In genomic region chr15:94168250-94168649, GRCh38 we compare ENCODE assay signal across 11 cellular contexts.
A peak's percentile ranks its signal among the peaks of the same experiment; 100 is the strongest.
DNase-seq lines count a peak whose midpoint lies in the region; ATAC-seq, FAIRE-seq and TF ChIP-seq lines count a peak whose summit lies in the region.
"Had no signal": no experiment of that assay in that cellular context is flagged by ENCODE, and none has a peak within 500 bp of the region (broad histone marks: within the 10 kb centered on the region; RNA-seq: fewer than 3 reads in every experiment).

No MANE protein-coding gene starts in this region.

- BruUV-seq in mammary epithelial cell (replicated peaks; lab: Mats Ljungman, UMichigan), result no TSS peak

- peaks cover 17% of the 10 kb centered on the region for H3K27me3 Mint-ChIP-seq in activated T-cell treated with anti-CD3 and anti-CD28 coated beads, Interleukin-2, amount 50 U/mL, for 72 hours (ENCODE audit: low read depth)

- H3K36me3 ChIP-seq in mammary epithelial cell (ENCODE audit: insufficient read depth, low read length) (no peaks in the 10 kb centered on the region), small intestine (ENCODE audit: control insufficient read depth in 2 of 2, insufficient read depth in 2 of 2, low read length in 2 of 2) (no peaks in the 10 kb centered on the region)
- H3K36me3 ChIP-seq: BLaER1 had no signal

- H2AFZ ChIP-seq in mammary epithelial cell (ENCODE audit: low read depth, low read length), result no peak overlapping the region

- WGBS in mammary epithelial cell (ENCODE audit: low coverage, missing lambda C conversion rate), result 79% methylated on average over 8 of the region's 8 CpGs
- WGBS in small intestine, 3 donors, result 83 to 88% (median 85%) methylated on average over 8 of the region's 8 CpGs

- intact Hi-C loops in mammary epithelial cell (cut with micrococcal nuclease) (loop anchor here (10.0 kb wide), 1 partner anchor 407 kb away; no protein-coding TSS in a partner anchor), sciatic nerve (cut with DNase I) (loop anchor here (5.0 kb wide), 1 partner anchor 154 kb away; no protein-coding TSS in a partner anchor)

- CTCF ChIA-PET in mammary epithelial cell (lab: Charles Lee; ENCODE audit: low non-redundant PET), result no interaction called here

- peak; percentile 30 to 50 for TF ChIP-seq CTCF in mammary epithelial cell (conservative IDR thresholded peaks at IDR 0.05 in 1 of 2, IDR thresholded peaks at IDR 0.05 in 1 of 2; ENCODE audit: extremely low read depth in 1 of 2, insufficient read depth in 1 of 2, low read depth in 1 of 2, low read length in 2 of 2)

- H3K4me1 ChIP-seq in mammary epithelial cell (ENCODE audit: insufficient read depth, low read length), result no peaks in the 10 kb centered on the region
- no peaks in the 10 kb centered on the region for H3K4me1 ChIP-seq in small intestine (ENCODE audit: control insufficient read depth in 2 of 2, insufficient read depth in 1 of 2, low read depth in 1 of 2, low read length in 1 of 2)
- H3K4me1 ChIP-seq: BLaER1 had no signal

- no peak overlapping the region for H3K4me3 Mint-ChIP-seq in activated T-cell treated with anti-CD3 and anti-CD28 coated beads, Interleukin-2, amount 50 U/mL, for 72 hours

- no peaks in the 10 kb centered on the region for H3K9me3 ChIP-seq in mammary epithelial cell (replicated peaks; ENCODE audit: insufficient read depth, low read length)
- H3K9me3 ChIP-seq in small intestine (ENCODE audit: control insufficient read depth, low read depth), result no peaks in the 10 kb centered on the region

- H3K27me3 ChIP-seq in mammary epithelial cell (ENCODE audit: insufficient read depth, low read length) (no peaks in the 10 kb centered on the region), small intestine (ENCODE audit: control insufficient read depth in 2 of 2, insufficient read depth in 2 of 2, low read length in 2 of 2) (no peaks in the 10 kb centered on the region)
- H3K27me3 ChIP-seq: BLaER1 had no signal

- H3K27ac Mint-ChIP-seq in activated T-cell treated with anti-CD3 and anti-CD28 coated beads, Interleukin-2, amount 50 U/mL, for 72 hours, result no peak overlapping the region

- H3K9me3 Mint-ChIP-seq in activated T-cell treated with anti-CD3 and anti-CD28 coated beads, Interleukin-2, amount 50 U/mL, for 72 hours, result peaks cover 2 to 4% of the 10 kb centered on the region in 2 donors

- H4K20me1 ChIP-seq in mammary epithelial cell (ENCODE audit: insufficient read depth, low read length), result no peaks in the 10 kb centered on the region
- H4K20me1 ChIP-seq: BLaER1 had no signal

- no peak overlapping the region for H3K4me2 ChIP-seq in mammary epithelial cell (ENCODE audit: insufficient read depth, low read depth, low read length)
- H3K4me2 ChIP-seq: BLaER1 had no signal

- dilution Hi-C loops in mammary epithelial cell (cut with HindIII; ENCODE audit: low sequenced_read_pairs), result no loop called here

- no peak for ATAC-seq in activated T-cell treated with anti-CD3 and anti-CD28 coated beads, Interleukin-2, amount 50 U/mL, for 72 hours (replicated peaks in 1 of 2)
- no peak for ATAC-seq in sciatic nerve

- in situ Hi-C loops in mammary epithelial cell (cut with MboI; ENCODE audit: low sequenced_read_pairs in 2 of 2), result no loop called here

- H3K9ac ChIP-seq in mammary epithelial cell (ENCODE audit: insufficient read depth, low read length), result no peak overlapping the region
- H3K9ac ChIP-seq: BLaER1 had no signal

- H3K4me1 Mint-ChIP-seq in activated T-cell treated with anti-CD3 and anti-CD28 coated beads, Interleukin-2, amount 50 U/mL, for 72 hours (ENCODE audit: low read depth), result peaks cover 6% of the 10 kb centered on the region

- H3K36me3 Mint-ChIP-seq in activated T-cell treated with anti-CD3 and anti-CD28 coated beads, Interleukin-2, amount 50 U/mL, for 72 hours (ENCODE audit: insufficient read depth in 2 of 2), result peaks cover 4 to 7% of the 10 kb centered on the region in 2 donors

- H3K27ac ChIP-seq in mammary epithelial cell (ENCODE audit: insufficient read depth, low read depth, low read length) (no peak overlapping the region), small intestine (ENCODE audit: low read depth in 1 of 2, low read length in 1 of 2) (no peak overlapping the region)
- H3K27ac ChIP-seq: BLaER1 had no signal

- FAIRE-seq in small intestine (lab: Jason Lieb, UNC), result no peak

- peak; percentile 8 to 22 for DNase-seq in activated T-cell treated with anti-CD3 and anti-CD28 coated beads, Interleukin-2, amount 50 U/mL, for 72 hours
- DNase-seq in activated T-cell treated with anti-CD3 and anti-CD28 coated beads, Interleukin-2, amount 50 U/mL, for 1 hour, result no peak
- DNase-seq in Kasumi-1 (lab: John Stamatoyannopoulos, UW), result peak; percentile 57 to 81
- DNase-seq in mammary epithelial cell, result no peak
- peak; percentile 6 for DNase-seq in small intestine
- DNase-seq in sciatic nerve (ENCODE audit: low spot score), result no peak
- DNase-seq in effector CD4-positive, alpha-beta T cell, result no peak
- DNase-seq in hypothalamus (lab: John Stamatoyannopoulos, UW), result no peak
- DNase-seq: activated gamma-delta T cell treated with Interleukin-2 at 50 U/mL for 16 hours, NCI-H524 had no signal

- H3K4me3 ChIP-seq in mammary epithelial cell (replicated peaks in 1 of 3; ENCODE audit: insufficient read depth in 1 of 3, low read depth in 2 of 3, low read length in 3 of 3) (no peak overlapping the region), small intestine (ENCODE audit: low read depth in 1 of 2, low read length in 2 of 2) (no peak overlapping the region)
- H3K4me3 ChIP-seq: BLaER1 had no signal

- H3K79me2 ChIP-seq in mammary epithelial cell (ENCODE audit: insufficient read depth, low read length), result no peaks in the 10 kb centered on the region

Comparison
In these comparisons a context has a peak if more than half of its experiments do, and no peak if none do; other contexts are left out.
1. DNase-seq: peak in activated T-cell treated with anti-CD3 and anti-CD28 coated beads, Interleukin-2, amount 50 U/mL, for 72 hours (2 of 2), Kasumi-1 (2 of 2) and small intestine (single experiment); none in activated T-cell treated with anti-CD3 and anti-CD28 coated beads, Interleukin-2, amount 50 U/mL, for 1 hour (single experiment), mammary epithelial cell (single experiment), sciatic nerve (single experiment), effector CD4-positive, alpha-beta T cell (single experiment) and hypothalamus (0 of 51).